ENCODE assay signal across 17 cellular contexts in the genomic region with DNA sequence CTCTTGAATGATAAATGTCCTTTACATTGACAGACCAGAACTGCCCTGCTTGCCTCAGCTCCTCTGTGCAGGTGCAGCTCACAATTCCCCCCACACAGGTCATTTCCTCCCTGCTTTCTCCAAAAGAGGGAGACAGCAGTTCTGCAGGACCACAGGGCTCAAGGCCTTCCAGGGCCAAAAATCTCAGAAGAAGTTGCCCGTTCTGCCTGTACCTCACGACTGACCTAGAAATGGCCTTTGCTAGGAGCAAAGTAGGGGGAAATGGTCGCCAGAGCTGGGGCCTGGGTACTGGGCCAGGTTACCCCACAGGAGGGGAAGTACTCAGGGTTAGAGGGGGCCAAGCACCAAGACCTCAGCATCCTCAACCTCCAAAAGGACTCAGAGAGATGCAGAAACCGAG. TPM values are rescaled to one million over a fixed set of nuclear protein-coding genes. Genes with fewer than 3 reads are reported as not detected.
"Had no signal": no experiment of that assay in that cellular context is flagged by ENCODE, and none has a peak within 500 bp of the region (broad histone marks: within the 10 kb centered on the region; RNA-seq: fewer than 3 reads in every experiment).

No MANE protein-coding gene starts in this region.

- H3K4me3 Mint-ChIP-seq: activated CD8-positive, alpha-beta T cell treated with anti-CD3 and anti-CD28 coated beads for 36 hours; activated naive CD4-positive, alpha-beta T cell treated with anti-CD3 and anti-CD28 coated beads for 36 hours; stimulated activated memory B cell treated with anti-CD40 and anti-IgM and Interleukin-4, amounts not matched to agents 10 μg/mL and 1 μg/mL and 100 μg/mL, for 72 hours had no signal

- H3K9me3 ChIP-seq: right lobe of liver had no signal

- H3K27ac ChIP-seq: right lobe of liver had no signal

- DNase-seq: activated CD4-positive, CD25-positive, alpha-beta regulatory T cell treated with anti-CD3 and anti-CD28 coated beads, Interleukin-2, amount 50 U/mL, for 72 hours; amygdala; cerebellar nuclear complex; dermis blood vessel endothelial cell; hippocampal formation; left cardiac atrium; naive thymus-derived CD8-positive, alpha-beta T cell; nucleus accumbens; right lobe of liver; spleen; trophoblast cell had no signal

- H3K27me3 ChIP-seq: right lobe of liver, spleen had no signal

- H3K36me3 Mint-ChIP-seq: brain; stimulated activated memory B cell treated with anti-CD40 and anti-IgM and Interleukin-4, amounts not matched to agents 10 μg/mL and 1 μg/mL and 100 μg/mL, for 72 hours had no signal

- H3K9me3 Mint-ChIP-seq: activated CD8-positive, alpha-beta T cell treated with anti-CD3 and anti-CD28 coated beads for 36 hours; activated naive CD4-positive, alpha-beta T cell treated with anti-CD3 and anti-CD28 coated beads for 36 hours; stimulated activated memory B cell treated with anti-CD40 and anti-IgM and Interleukin-4, amounts not matched to agents 10 μg/mL and 1 μg/mL and 100 μg/mL, for 72 hours had no signal

- H3K27ac Mint-ChIP-seq: activated CD8-positive, alpha-beta T cell treated with anti-CD3 and anti-CD28 coated beads for 36 hours; activated naive CD4-positive, alpha-beta T cell treated with anti-CD3 and anti-CD28 coated beads for 36 hours; progenitor cell of endocrine pancreas; stimulated activated memory B cell treated with anti-CD40 and anti-IgM and Interleukin-4, amounts not matched to agents 10 μg/mL and 1 μg/mL and 100 μg/mL, for 72 hours had no signal

- H3K27me3 Mint-ChIP-seq: activated CD8-positive, alpha-beta T cell treated with anti-CD3 and anti-CD28 coated beads for 36 hours; naive thymus-derived CD8-positive, alpha-beta T cell; progenitor cell of endocrine pancreas; stimulated activated memory B cell treated with anti-CD40 and anti-IgM and Interleukin-4, amounts not matched to agents 10 μg/mL and 1 μg/mL and 100 μg/mL, for 72 hours had no signal

- H3K4me3 ChIP-seq: right lobe of liver, spleen had no signal

- H3K36me3 ChIP-seq: right lobe of liver, spleen had no signal

RNA-seq across cellular contexts. Expression of a gene that starts 11.1 kb away (rescaled TPM):
- polyA plus RNA-seq: esophagus, spleen had no signal
